ENCODE assay signal across 1 cellular context in the genomic region with DNA sequence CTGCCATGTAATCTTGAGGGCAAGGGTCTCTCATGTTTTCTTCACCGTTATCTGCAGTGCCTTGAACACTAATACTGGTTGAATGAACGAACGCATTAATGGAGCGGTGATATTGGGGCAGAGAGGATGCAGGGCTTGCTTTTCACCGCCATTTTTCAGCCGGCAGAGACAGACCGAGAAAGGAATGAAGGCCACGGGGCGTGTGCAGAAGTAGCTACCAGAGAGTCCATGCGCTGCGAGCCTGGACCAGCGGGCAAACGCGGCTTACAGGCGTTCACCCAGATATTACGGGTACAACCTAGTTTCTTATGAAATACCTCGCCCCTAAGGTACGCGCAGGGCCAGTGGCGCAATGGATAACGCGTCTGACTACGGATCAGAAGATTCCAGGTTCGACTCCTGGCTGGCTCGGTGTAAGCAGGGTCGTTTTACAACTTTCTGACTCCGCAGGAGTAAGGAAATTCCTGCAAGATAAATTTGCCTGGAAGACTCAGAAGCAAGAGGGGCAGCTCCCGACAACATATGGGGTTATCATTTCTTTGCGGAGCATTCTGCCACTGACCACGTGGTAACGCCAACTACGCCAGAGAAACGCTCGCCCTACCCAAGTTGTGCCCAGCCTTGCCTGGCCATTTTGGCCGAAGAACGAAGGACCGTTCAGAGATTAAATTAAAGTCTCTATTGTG.
TF ChIP-seq lines count a peak whose summit lies in the region.

No MANE protein-coding gene starts in this region.

TF ChIP-seq in HepG2, 621 proteins besides CTCF, POLR2A, EP300 and RAD21 (continued from another document and continues in another):
- TF ChIP-seq SAFB2 (CRISPR knock-in tag; IDR thresholded peaks at IDR 0.05; ENCODE audit: borderline replicate concordance, low read depth), result peak; percentile 20
- peak; percentile 78; the same call in 1 of the 2 replicates for TF ChIP-seq ZBTB7A (CRISPR knock-in tag; IDR thresholded peaks at IDR 0.05)
- TF ChIP-seq, protein P1, sequence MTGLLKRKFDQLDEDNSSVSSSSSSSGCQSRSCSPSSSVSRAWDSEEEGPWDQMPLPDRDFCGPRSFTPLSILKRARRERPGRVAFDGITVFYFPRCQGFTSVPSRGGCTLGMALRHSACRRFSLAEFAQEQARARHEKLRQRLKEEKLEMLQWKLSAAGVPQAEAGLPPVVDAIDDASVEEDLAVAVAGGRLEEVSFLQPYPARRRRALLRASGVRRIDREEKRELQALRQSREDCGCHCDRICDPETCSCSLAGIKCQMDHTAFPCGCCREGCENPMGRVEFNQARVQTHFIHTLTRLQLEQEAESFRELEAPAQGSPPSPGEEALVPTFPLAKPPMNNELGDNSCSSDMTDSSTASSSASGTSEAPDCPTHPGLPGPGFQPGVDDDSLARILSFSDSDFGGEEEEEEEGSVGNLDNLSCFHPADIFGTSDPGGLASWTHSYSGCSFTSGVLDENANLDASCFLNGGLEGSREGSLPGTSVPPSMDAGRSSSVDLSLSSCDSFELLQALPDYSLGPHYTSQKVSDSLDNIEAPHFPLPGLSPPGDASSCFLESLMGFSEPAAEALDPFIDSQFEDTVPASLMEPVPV (CRISPR knock-in tag; IDR thresholded peaks at IDR 0.05), result no peak; the same call in 1 of the 2 replicates
- no peak for TF ChIP-seq MTF2 (CRISPR knock-in tag; IDR thresholded peaks at IDR 0.05; ENCODE audit: borderline replicate concordance)
- TF ChIP-seq MEIS2 (CRISPR knock-in tag; IDR thresholded peaks at IDR 0.05), result peak; percentile 65
- no peak for TF ChIP-seq NFE2L1 (CRISPR knock-in tag; IDR thresholded peaks at IDR 0.05; ENCODE audit: borderline replicate concordance)
- no peak for TF ChIP-seq PCBP1 (IDR thresholded peaks at IDR 0.05; ENCODE audit: borderline replicate concordance, low read depth, low read length)
- TF ChIP-seq CREM (IDR thresholded peaks at IDR 0.05), result peak; percentile 65
- no peak for TF ChIP-seq CREM (CRISPR knock-in tag; IDR thresholded peaks at IDR 0.05)
- peak; percentile 15 for TF ChIP-seq YEATS4 (CRISPR knock-in tag; IDR thresholded peaks at IDR 0.05; ENCODE audit: borderline replicate concordance)
- TF ChIP-seq, protein P2, sequence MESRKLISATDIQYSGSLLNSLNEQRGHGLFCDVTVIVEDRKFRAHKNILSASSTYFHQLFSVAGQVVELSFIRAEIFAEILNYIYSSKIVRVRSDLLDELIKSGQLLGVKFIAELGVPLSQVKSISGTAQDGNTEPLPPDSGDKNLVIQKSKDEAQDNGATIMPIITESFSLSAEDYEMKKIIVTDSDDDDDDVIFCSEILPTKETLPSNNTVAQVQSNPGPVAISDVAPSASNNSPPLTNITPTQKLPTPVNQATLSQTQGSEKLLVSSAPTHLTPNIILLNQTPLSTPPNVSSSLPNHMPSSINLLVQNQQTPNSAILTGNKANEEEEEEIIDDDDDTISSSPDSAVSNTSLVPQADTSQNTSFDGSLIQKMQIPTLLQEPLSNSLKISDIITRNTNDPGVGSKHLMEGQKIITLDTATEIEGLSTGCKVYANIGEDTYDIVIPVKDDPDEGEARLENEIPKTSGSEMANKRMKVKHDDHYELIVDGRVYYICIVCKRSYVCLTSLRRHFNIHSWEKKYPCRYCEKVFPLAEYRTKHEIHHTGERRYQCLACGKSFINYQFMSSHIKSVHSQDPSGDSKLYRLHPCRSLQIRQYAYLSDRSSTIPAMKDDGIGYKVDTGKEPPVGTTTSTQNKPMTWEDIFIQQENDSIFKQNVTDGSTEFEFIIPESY (CRISPR knock-in tag; IDR thresholded peaks at IDR 0.05), result peak; percentile 57; the same call in 1 of the 2 replicates
- TF ChIP-seq ZFP41 (CRISPR knock-in tag; IDR thresholded peaks at IDR 0.05; ENCODE audit: borderline replicate concordance), result no peak
- TF ChIP-seq IKZF4 (CRISPR knock-in tag; IDR thresholded peaks at IDR 0.05; ENCODE audit: borderline replicate concordance, low read depth, not compliant biosample characterization), result no peak
- peak; percentile 93 for TF ChIP-seq TEAD3 (CRISPR knock-in tag; optimal IDR thresholded peaks at IDR 0.05; ENCODE audit: borderline replicate concordance)
- TF ChIP-seq ZSCAN20 (CRISPR knock-in tag; IDR thresholded peaks at IDR 0.05; ENCODE audit: borderline replicate concordance), result no peak; the same call in 1 of the 2 replicates
- TF ChIP-seq NCOA1 (CRISPR knock-in tag; IDR thresholded peaks at IDR 0.05), result no peak
- peak; percentile 74; the same call in 1 of the 2 replicates for TF ChIP-seq ERF (CRISPR knock-in tag; IDR thresholded peaks at IDR 0.05)
- peak; percentile 30; the same call in 1 of the 2 replicates for TF ChIP-seq SP5 (CRISPR knock-in tag; IDR thresholded peaks at IDR 0.05; ENCODE audit: borderline replicate concordance, low read depth)
- TF ChIP-seq ZNF598 (CRISPR knock-in tag; IDR thresholded peaks at IDR 0.05; ENCODE audit: borderline replicate concordance), result peak; percentile 97
- TF ChIP-seq POGK (CRISPR knock-in tag; conservative IDR thresholded peaks at IDR 0.05), result peak; percentile 67
- TF ChIP-seq ZMAT3 (CRISPR knock-in tag; conservative IDR thresholded peaks at IDR 0.05), result peak; percentile 96
- TF ChIP-seq ZBTB25 (CRISPR knock-in tag; IDR thresholded peaks at IDR 0.05), result peak; percentile 76
- TF ChIP-seq FUBP1 (CRISPR knock-in tag; IDR thresholded peaks at IDR 0.05; ENCODE audit: borderline replicate concordance), result 0 out of 2 replicates have a peak, but pooled peaks have one; percentile 67
- 0 out of 2 replicates have a peak, but pooled peaks have one; percentile 3 for TF ChIP-seq ZNF20 (CRISPR knock-in tag; IDR thresholded peaks at IDR 0.05)
- TF ChIP-seq, protein P3, sequence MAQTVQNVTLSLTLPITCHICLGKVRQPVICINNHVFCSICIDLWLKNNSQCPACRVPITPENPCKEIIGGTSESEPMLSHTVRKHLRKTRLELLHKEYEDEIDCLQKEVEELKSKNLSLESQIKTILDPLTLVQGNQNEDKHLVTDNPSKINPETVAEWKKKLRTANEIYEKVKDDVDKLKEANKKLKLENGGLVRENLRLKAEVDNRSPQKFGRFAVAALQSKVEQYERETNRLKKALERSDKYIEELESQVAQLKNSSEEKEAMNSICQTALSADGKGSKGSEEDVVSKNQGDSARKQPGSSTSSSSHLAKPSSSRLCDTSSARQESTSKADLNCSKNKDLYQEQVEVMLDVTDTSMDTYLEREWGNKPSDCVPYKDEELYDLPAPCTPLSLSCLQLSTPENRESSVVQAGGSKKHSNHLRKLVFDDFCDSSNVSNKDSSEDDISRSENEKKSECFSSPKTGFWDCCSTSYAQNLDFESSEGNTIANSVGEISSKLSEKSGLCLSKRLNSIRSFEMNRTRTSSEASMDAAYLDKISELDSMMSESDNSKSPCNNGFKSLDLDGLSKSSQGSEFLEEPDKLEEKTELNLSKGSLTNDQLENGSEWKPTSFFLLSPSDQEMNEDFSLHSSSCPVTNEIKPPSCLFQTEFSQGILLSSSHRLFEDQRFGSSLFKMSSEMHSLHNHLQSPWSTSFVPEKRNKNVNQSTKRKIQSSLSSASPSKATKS (CRISPR knock-in tag; IDR thresholded peaks at IDR 0.05), result peak; percentile 73; the same call in 1 of the 2 replicates
- TF ChIP-seq ZNF10 (CRISPR knock-in tag; IDR thresholded peaks at IDR 0.05; ENCODE audit: borderline replicate concordance, low read depth), result no peak
- TF ChIP-seq ZNF329 (CRISPR knock-in tag; IDR thresholded peaks at IDR 0.05; ENCODE audit: low read depth), result peak; percentile 51
- TF ChIP-seq ZNF549 (CRISPR knock-in tag; IDR thresholded peaks at IDR 0.05), result no peak
- TF ChIP-seq HNF4G (IDR thresholded peaks at IDR 0.05; ENCODE audit: borderline replicate concordance, low read depth, low read length), result no peak; the same call in 1 of the 2 replicates
- peak; percentile 54; the same call in 1 of the 2 replicates for TF ChIP-seq HNF4G (CRISPR knock-in tag; IDR thresholded peaks at IDR 0.05; ENCODE audit: borderline replicate concordance, low read depth)
- no peak for TF ChIP-seq ZNF468 (CRISPR knock-in tag; IDR thresholded peaks at IDR 0.05)
- peak; percentile 61; the same call in 1 of the 2 replicates for TF ChIP-seq EHMT2 (IDR thresholded peaks at IDR 0.05; ENCODE audit: borderline replicate concordance, low read depth, low read length)
- TF ChIP-seq, protein P4, sequence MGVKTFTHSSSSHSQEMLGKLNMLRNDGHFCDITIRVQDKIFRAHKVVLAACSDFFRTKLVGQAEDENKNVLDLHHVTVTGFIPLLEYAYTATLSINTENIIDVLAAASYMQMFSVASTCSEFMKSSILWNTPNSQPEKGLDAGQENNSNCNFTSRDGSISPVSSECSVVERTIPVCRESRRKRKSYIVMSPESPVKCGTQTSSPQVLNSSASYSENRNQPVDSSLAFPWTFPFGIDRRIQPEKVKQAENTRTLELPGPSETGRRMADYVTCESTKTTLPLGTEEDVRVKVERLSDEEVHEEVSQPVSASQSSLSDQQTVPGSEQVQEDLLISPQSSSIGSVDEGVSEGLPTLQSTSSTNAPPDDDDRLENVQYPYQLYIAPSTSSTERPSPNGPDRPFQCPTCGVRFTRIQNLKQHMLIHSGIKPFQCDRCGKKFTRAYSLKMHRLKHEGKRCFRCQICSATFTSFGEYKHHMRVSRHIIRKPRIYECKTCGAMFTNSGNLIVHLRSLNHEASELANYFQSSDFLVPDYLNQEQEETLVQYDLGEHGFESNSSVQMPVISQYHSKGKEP (CRISPR knock-in tag; IDR thresholded peaks at IDR 0.05), result peak; percentile 77; the same call in 1 of the 2 replicates
- TF ChIP-seq DRAP1 (CRISPR knock-in tag; IDR thresholded peaks at IDR 0.05), result peak; percentile 84
- peak; percentile 86 for TF ChIP-seq MED1 (CRISPR knock-in tag; IDR thresholded peaks at IDR 0.05)
- peak; percentile 61 for TF ChIP-seq BCL3 (CRISPR knock-in tag; IDR thresholded peaks at IDR 0.05)
- TF ChIP-seq ZNF841 (CRISPR knock-in tag; IDR thresholded peaks at IDR 0.05; ENCODE audit: borderline replicate concordance), result no peak
- no peak for TF ChIP-seq FIP1L1 (IDR thresholded peaks at IDR 0.05; ENCODE audit: borderline replicate concordance, insufficient read depth, low read depth, low read length)
- no peak for TF ChIP-seq ELF4 (CRISPR knock-in tag; IDR thresholded peaks at IDR 0.05; ENCODE audit: borderline replicate concordance)
- peak; percentile 71 for TF ChIP-seq ZNF12 (CRISPR knock-in tag; IDR thresholded peaks at IDR 0.05)
- no peak for TF ChIP-seq ZNF569 (CRISPR knock-in tag; IDR thresholded peaks at IDR 0.05; ENCODE audit: borderline replicate concordance)
- TF ChIP-seq, protein P5, sequence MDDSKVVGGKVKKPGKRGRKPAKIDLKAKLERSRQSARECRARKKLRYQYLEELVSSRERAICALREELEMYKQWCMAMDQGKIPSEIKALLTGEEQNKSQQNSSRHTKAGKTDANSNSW (CRISPR knock-in tag; IDR thresholded peaks at IDR 0.05; ENCODE audit: borderline replicate concordance), result no peak; the same call in 1 of the 2 replicates
- TF ChIP-seq SOX5 (CRISPR knock-in tag; IDR thresholded peaks at IDR 0.05; ENCODE audit: borderline replicate concordance), result peak; percentile 76
- peak; percentile 79; the same call in 1 of the 2 replicates for TF ChIP-seq ZNF124 (CRISPR knock-in tag; IDR thresholded peaks at IDR 0.05)
- TF ChIP-seq TP53 (CRISPR knock-in tag; conservative IDR thresholded peaks at IDR 0.05), result no peak; the same call in 1 of the 2 replicates
- peak; percentile 63; the same call in 1 of the 2 replicates for TF ChIP-seq SIN3A (IDR thresholded peaks at IDR 0.05; ENCODE audit: borderline replicate concordance, low read depth, low read length)
- TF ChIP-seq ZNF367 (CRISPR knock-in tag; IDR thresholded peaks at IDR 0.05; ENCODE audit: borderline replicate concordance), result no peak
- peak; percentile 98 for TF ChIP-seq ZNF24 (IDR thresholded peaks at IDR 0.05)
- TF ChIP-seq RCOR2 (CRISPR knock-in tag; IDR thresholded peaks at IDR 0.05), result peak; percentile 61
